Comparison of ENCODE assay signal across 24 cellular contexts in genomic region chr12:106892075-106892474, GRCh38.
DNase-seq lines count a peak whose midpoint lies in the region; ATAC-seq, FAIRE-seq and TF ChIP-seq lines count a peak whose summit lies in the region.
"Had no signal": no experiment of that assay in that cellular context is flagged by ENCODE, and none has a peak within 500 bp of the region (broad histone marks: within the 10 kb centered on the region; RNA-seq: fewer than 3 reads in every experiment).

No MANE protein-coding gene starts in this region.

- H3K36me3 Mint-ChIP-seq in Caco-2 (ENCODE audit: insufficient read depth, unreplicated experiment), result no peaks in the 10 kb centered on the region

- CTCF ChIA-PET in Caco-2 (lab: Charles Lee), result interaction anchor here (1.5 kb wide), 1 partner anchor 534 kb away, joined by 4 read pairs; the partner anchor contains the start of gene POLR3B

- no peaks in the 10 kb centered on the region for H3K36me3 ChIP-seq in Caco-2 (ENCODE audit: control insufficient read depth, insufficient read depth, low read length)
- no peaks in the 10 kb centered on the region for H3K36me3 ChIP-seq in bronchial epithelial cell (ENCODE audit: control insufficient read depth, insufficient read depth, low read length)
- H3K36me3 ChIP-seq in brain microvascular endothelial cell (replicated peaks), result no peaks in the 10 kb centered on the region

- no peak overlapping the region for H3K4me3 ChIP-seq in Caco-2 (ENCODE audit: low read depth, low read length)
- H3K4me3 ChIP-seq in bronchial epithelial cell (ENCODE audit: low read depth, low read length), result no peak overlapping the region
- H3K4me3 ChIP-seq in brain microvascular endothelial cell (ENCODE audit: low read depth, low read length), result no peak overlapping the region
- H3K4me3 ChIP-seq in coronary artery, result no peak overlapping the region
- H3K4me3 ChIP-seq: adrenal gland, GM12878, testis had no signal

- TF ChIP-seq CTCF in Caco-2 (IDR thresholded peaks at IDR 0.05; ENCODE audit: insufficient read depth in 1 of 2, low read depth in 1 of 2, low read length in 1 of 2, severe bottlenecking in 1 of 2, unreplicated experiment in 1 of 2) (no peak), bronchial epithelial cell (IDR thresholded peaks at IDR 0.05; ENCODE audit: insufficient read depth, low read length, severe bottlenecking) (no peak), brain microvascular endothelial cell (IDR thresholded peaks at IDR 0.05; ENCODE audit: low read depth, low read length, missing control alignments) (no peak), coronary artery (IDR thresholded peaks at IDR 0.05) (no peak)

- H3K4me1 ChIP-seq in Caco-2, result peaks cover 26% of the 10 kb centered on the region
- H3K4me1 ChIP-seq: adrenal gland, testis had no signal

- peak; percentile 96 for ATAC-seq in left colon
- ATAC-seq: GM12878; left cardiac atrium; naive thymus-derived CD8-positive, alpha-beta T cell; T-helper 17 cell had no signal

- FAIRE-seq in bronchial epithelial cell (lab: Jason Lieb, UNC), result peak; percentile 60
- FAIRE-seq: GM12878, RCC 7860 had no signal

- no peaks in the 10 kb centered on the region for H3K9me3 Mint-ChIP-seq in Caco-2 (ENCODE audit: unreplicated experiment)

- H3K4me3 Mint-ChIP-seq in Caco-2 (ENCODE audit: unreplicated experiment), result peak overlapping the region; percentile 34
- H3K4me3 Mint-ChIP-seq: naive thymus-derived CD8-positive, alpha-beta T cell; T-helper 17 cell had no signal

- H3K9me3 ChIP-seq in Caco-2, result no peaks in the 10 kb centered on the region
- H3K9me3 ChIP-seq: adrenal gland, testis had no signal

- H3K27me3 ChIP-seq in Caco-2 (replicated peaks; ENCODE audit: control insufficient read depth, insufficient read depth, low read length) (no peaks in the 10 kb centered on the region), bronchial epithelial cell (ENCODE audit: control insufficient read depth, insufficient read depth, low read length) (no peaks in the 10 kb centered on the region), brain microvascular endothelial cell (replicated peaks) (no peaks in the 10 kb centered on the region)
- H3K27me3 ChIP-seq: adrenal gland, testis had no signal

- POLR2A ChIA-PET in Caco-2 (lab: Charles Lee), result interaction anchor here (0.6 kb wide), 1 partner anchor 493 kb away, joined by 3 read pairs; no protein-coding TSS in a partner anchor

- H3K27ac Mint-ChIP-seq in Caco-2 (ENCODE audit: unreplicated experiment), result peak overlapping the region; percentile 19
- H3K27ac Mint-ChIP-seq: T-helper 17 cell had no signal

- DNase-seq in Caco-2 (peak; percentile 80 to 88), M059J (ENCODE audit: low read depth) (peak; percentile 5), bronchial epithelial cell (ENCODE audit: low read depth) (peak; percentile 62), left colon (peak; percentile 59 to 77), COLO668 (lab: John Stamatoyannopoulos, UW; ENCODE audit: unreplicated experiment) (no peak), brain microvascular endothelial cell (no peak), coronary artery (ENCODE audit: low spot score) (no peak)
- no peak for DNase-seq in activated CD4-positive, CD25-positive, alpha-beta regulatory T cell treated with anti-CD3 and anti-CD28 coated beads, Interleukin-2, amount 50 U/mL, for 72 hours
- DNase-seq: activated T-cell treated with anti-CD3 and anti-CD28 coated beads, Interleukin-2, amount 50 U/mL, for 1 hour; adrenal gland; COR-L47; glutamatergic neuron; H7; left cardiac atrium; naive thymus-derived CD8-positive, alpha-beta T cell; NCI-H1092; NCI-H2029 treated with DMSO at 0.1 percent for 48 hours; NCI-H345; stimulated activated naive CD4-positive, alpha-beta T cell treated with Interleukin-2 at 50 U/mL for 16 hours; T-helper 17 cell; testis had no signal

- H3K27ac ChIP-seq in brain microvascular endothelial cell, result no peak overlapping the region
- no peak overlapping the region for H3K27ac ChIP-seq in coronary artery
- H3K27ac ChIP-seq: adrenal gland, HL-60, testis had no signal

- no peaks in the 10 kb centered on the region for H3K27me3 Mint-ChIP-seq in Caco-2 (ENCODE audit: insufficient read depth, unreplicated experiment)
- H3K27me3 Mint-ChIP-seq: T-helper 17 cell had no signal

- peaks cover 18% of the 10 kb centered on the region for H3K4me1 Mint-ChIP-seq in Caco-2 (ENCODE audit: low read depth, unreplicated experiment)

- in situ Hi-C loops in brain microvascular endothelial cell (cut with HindIII; ENCODE audit: low pct_ligation_motif_present, low sequenced_read_pairs), result no loop called here

- BruUV-seq in Caco-2 (replicated peaks; lab: Mats Ljungman, UMichigan), result no TSS peak

- intact Hi-C loops in Caco-2 (cut with micrococcal nuclease; ENCODE audit: unreplicated experiment) (loop anchor here (5.0 to 10.0 kb wide), 2 partner anchors 35 to 377 kb away; no protein-coding TSS in a partner anchor), left colon (cut with DNase I, micrococcal nuclease) (no loop called here)

Comparison
In these comparisons a context has a peak if more than half of its experiments do, and no peak if none do; other contexts are left out.
1. DNase-seq: peak in Caco-2 (2 of 2), M059J (single experiment), bronchial epithelial cell (single experiment) and left colon (2 of 2); none in COLO668 (single experiment), activated CD4-positive, CD25-positive, alpha-beta regulatory T cell treated with anti-CD3 and anti-CD28 coated beads, Interleukin-2, amount 50 U/mL, for 72 hours (single experiment), brain microvascular endothelial cell (single experiment) and coronary artery (single experiment).